8 cellular contexts compared by ENCODE assay signal in the genomic region with DNA sequence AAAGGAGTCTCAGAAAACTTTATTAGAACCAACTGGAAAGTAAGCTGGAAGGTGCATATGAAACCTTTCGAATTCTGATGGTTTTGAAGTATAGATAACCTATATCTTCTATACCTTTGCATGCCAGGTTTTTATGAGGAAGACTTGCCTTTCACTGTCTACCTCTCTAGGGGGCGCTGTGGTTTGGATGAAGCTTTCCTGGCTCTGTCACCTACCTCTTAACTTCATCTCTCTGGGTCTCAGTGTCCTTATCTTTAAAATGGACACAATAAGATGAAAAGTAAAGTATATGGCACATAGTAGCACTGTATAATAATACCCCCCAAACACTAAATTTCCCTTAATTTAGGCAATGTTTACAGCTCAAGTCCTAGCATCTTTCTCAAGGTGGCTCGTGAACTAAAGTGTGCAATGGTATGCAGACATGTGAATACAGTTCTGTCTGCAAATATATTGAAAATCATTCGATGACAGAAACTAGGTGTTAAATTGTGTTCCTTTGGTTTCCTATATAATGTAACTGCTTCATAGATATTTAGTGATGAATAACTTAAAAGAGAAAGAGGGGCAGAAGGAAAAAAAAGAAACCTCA.
DNase-seq lines count a peak whose midpoint lies in the region; ATAC-seq, FAIRE-seq and TF ChIP-seq lines count a peak whose summit lies in the region.

No MANE protein-coding gene starts in this region.

- CTCF ChIA-PET in A549 (lab: Yijun Ruan, JAX), result interaction anchor here (0.8 to 1.5 kb wide), 3 partner anchors 10 to 210 kb away, joined by 3 to 4 read pairs (median 3); no protein-coding TSS in a partner anchor
- CTCF ChIA-PET in PC-3 (lab: Charles Lee), result interaction anchor here (0.6 kb wide), 2 partner anchors 42 to 43 kb away, joined by 3 read pairs; no protein-coding TSS in a partner anchor

- no peaks in the 10 kb centered on the region for H3K27me3 ChIP-seq in PC-3 (ENCODE audit: low read length)
- H3K27me3 ChIP-seq in body of pancreas, result no peaks in the 10 kb centered on the region

- no peaks in the 10 kb centered on the region for H4K20me1 ChIP-seq in PC-3 (ENCODE audit: low read length)

- H3F3A ChIP-seq in PC-3 (ENCODE audit: low read length, unreplicated experiment), result no peaks in the 10 kb centered on the region

- no peak overlapping the region for H3K9ac ChIP-seq in PC-3 (ENCODE audit: low read length)

- POLR2A ChIA-PET in A549 (lab: Yijun Ruan, JAX) (no interaction called here), PC-3 (lab: Charles Lee; ENCODE audit: unreplicated experiment) (no interaction called here)

- TF ChIP-seq CTCF in A549 (IDR thresholded peaks at IDR 0.05) (peak; percentile 26; the same call in 1 of the 3 replicates), PC-3 (conservative IDR thresholded peaks at IDR 0.05; ENCODE audit: low read depth, low read length) (peak; percentile 65), foreskin fibroblast (IDR thresholded peaks at IDR 0.05; ENCODE audit: low read depth, low read length) (peak; percentile 32), body of pancreas (IDR thresholded peaks at IDR 0.05) (peak in 1 of 7 experiments; percentile 10)

- H3K4me2 ChIP-seq in A549, result no peak overlapping the region
- H3K4me2 ChIP-seq in PC-3 (ENCODE audit: low read length), result no peak overlapping the region

- 28% methylated on average over 4 of the region's 4 CpGs for WGBS in A549 (ENCODE audit: missing lambda C conversion rate)
- WGBS in body of pancreas, 2 donors, result 62 to 66% methylated on average over 4 of the region's 4 CpGs

- no peak overlapping the region for H2AFZ ChIP-seq in PC-3 (ENCODE audit: low read length)

- no peaks in the 10 kb centered on the region for H3K79me2 ChIP-seq in PC-3 (ENCODE audit: low read length)

- no peak overlapping the region for H3K27ac ChIP-seq in A549
- no peak overlapping the region for H3K27ac ChIP-seq in PC-3 (ENCODE audit: low read length)
- H3K27ac ChIP-seq in body of pancreas, result no peak overlapping the region

- BruUV-seq in PC-3 (replicated peaks; lab: Mats Ljungman, UMichigan), result no TSS peak

- in situ Hi-C loops in G401 (cut with HindIII; ENCODE audit: low sequenced_read_pairs), result no loop called here

- H3K4me3 ChIP-seq in A549 (no peak overlapping the region), PC-3 (ENCODE audit: low read length) (no peak overlapping the region), foreskin fibroblast (ENCODE audit: low read depth in 1 of 2, low read length in 2 of 2) (no peak overlapping the region), body of pancreas (no peak overlapping the region)

- H3K36me3 ChIP-seq in PC-3 (ENCODE audit: low read depth, low read length) (no peaks in the 10 kb centered on the region), body of pancreas (replicated peaks in 1 of 2; ENCODE audit: insufficient read depth in 1 of 2, low read depth in 2 of 2) (no peaks in the 10 kb centered on the region)

- peak in 1 of 2 experiments; percentile 34; a peak in 2 of 5 replicates for TF ChIP-seq RAD21 in A549 (conservative IDR thresholded peaks at IDR 0.05 in 1 of 2, IDR thresholded peaks at IDR 0.05 in 1 of 2)

- no peak for FAIRE-seq in A549 (lab: Jason Lieb, UNC)

- DNase-seq in A549 (ENCODE audit: low read depth in 1 of 2, low spot score in 1 of 2), result peak in 1 of 2 experiments; percentile 10
- DNase-seq in ELR (ENCODE audit: low read depth), result peak; percentile 40
- DNase-seq in PC-3, result peak; percentile 26
- DNase-seq in foreskin fibroblast, result no peak
- no peak for DNase-seq in G401 (ENCODE audit: low spot score)
- no peak for DNase-seq in body of pancreas

- no peak for TF ChIP-seq EP300 in A549 (IDR thresholded peaks at IDR 0.05)

- H3K4me1 ChIP-seq in A549, result no peaks in the 10 kb centered on the region
- no peaks in the 10 kb centered on the region for H3K4me1 ChIP-seq in PC-3 (ENCODE audit: insufficient read depth, low read length)
- H3K4me1 ChIP-seq in body of pancreas, result no peaks in the 10 kb centered on the region

- H3K9me3 ChIP-seq in A549, result no peaks in the 10 kb centered on the region
- no peaks in the 10 kb centered on the region for H3K9me3 ChIP-seq in PC-3 (ENCODE audit: low read length)
- no peaks in the 10 kb centered on the region for H3K9me3 ChIP-seq in body of pancreas

- no peaks in the 10 kb centered on the region for H3K9me2 ChIP-seq in PC-3 (replicated peaks; ENCODE audit: low read length)

- intact Hi-C loops in PC-3 (cut with micrococcal nuclease) (no loop called here), body of pancreas (cut with DNase I) (no loop called here)

- no peak for TF ChIP-seq POLR2A in A549 (IDR thresholded peaks at IDR 0.05; ENCODE audit: low read length)
- TF ChIP-seq POLR2A in body of pancreas (IDR thresholded peaks at IDR 0.05), result no peak

- ATAC-seq in A549, result no peak
- ATAC-seq in PC-3, result no peak
- no peak for ATAC-seq in HG03442 (IDR thresholded peaks at IDR 0.05; ENCODE audit: unreplicated experiment)
- ATAC-seq in GM18858 (IDR thresholded peaks at IDR 0.05; ENCODE audit: unreplicated experiment), result no peak
- no peak for ATAC-seq in body of pancreas

TF ChIP-seq in A549, 52 proteins besides CTCF, POLR2A, EP300 and RAD21:
- TF ChIP-seq CEBPB (IDR thresholded peaks at IDR 0.05) (no peak), SMC3 (IDR thresholded peaks at IDR 0.05) (0 out of 3 replicates have a peak, but pooled peaks have one; percentile 6)

Comparison
In these comparisons a context has a peak if more than half of its experiments do, and no peak if none do; other contexts are left out.
1. DNase-seq: peak in ELR (single experiment) and PC-3 (single experiment); none in foreskin fibroblast (0 of 2), G401 (single experiment) and body of pancreas (0 of 4).